In genomic region chr3:126971891-126972351, GRCh38 we compare ENCODE assay signal across 13 cellular contexts. TPM values are rescaled to one million over a fixed set of nuclear protein-coding genes. Genes with fewer than 3 reads are reported as not detected.
DNase-seq lines count a peak whose midpoint lies in the region; ATAC-seq and TF ChIP-seq lines count a peak whose summit lies in the region.
"Had no signal": no experiment of that assay in that cellular context is flagged by ENCODE, and none has a peak within 500 bp of the region (broad histone marks: within the 10 kb centered on the region; RNA-seq: fewer than 3 reads in every experiment).

No MANE protein-coding gene starts in this region.

- no peak for TF ChIP-seq POLR2A in uterus (IDR thresholded peaks at IDR 0.05)

- H3K27ac Mint-ChIP-seq in activated naive CD8-positive, alpha-beta T cell treated with anti-CD3 and anti-CD28 coated beads, Interleukin-2, amount 50 U/mL, for 24 hours = no peak overlapping the region
- H3K27ac Mint-ChIP-seq in activated naive CD8-positive, alpha-beta T cell treated with anti-CD3 and anti-CD28 coated beads for 36 hours = no peak overlapping the region
- H3K27ac Mint-ChIP-seq in immature natural killer cell = no peak overlapping the region
- H3K27ac Mint-ChIP-seq in naive thymus-derived CD4-positive, alpha-beta T cell = no peak overlapping the region

- peaks cover 5% of the 10 kb centered on the region for H3K27me3 Mint-ChIP-seq in activated naive CD8-positive, alpha-beta T cell treated with anti-CD3 and anti-CD28 coated beads, Interleukin-2, amount 50 U/mL, for 24 hours
- H3K27me3 Mint-ChIP-seq in activated naive CD8-positive, alpha-beta T cell treated with anti-CD3 and anti-CD28 coated beads for 36 hours = peaks cover 11% of the 10 kb centered on the region
- peaks cover 6 to 18% (median 7%) of the 10 kb centered on the region in 3 donors for H3K27me3 Mint-ChIP-seq in immature natural killer cell (ENCODE audit: low read depth in 3 of 3)
- H3K27me3 Mint-ChIP-seq in naive thymus-derived CD4-positive, alpha-beta T cell = peaks cover 7 to 20% (median 15%) of the 10 kb centered on the region in 5 donors

- H3K9me3 ChIP-seq in mucosa of descending colon = peaks cover 7% of the 10 kb centered on the region
- H3K9me3 ChIP-seq in uterus = peaks cover 0 to 4% of the 10 kb centered on the region in 2 donors
- no peaks in the 10 kb centered on the region for H3K9me3 ChIP-seq in naive thymus-derived CD4-positive, alpha-beta T cell (ENCODE audit: control insufficient read depth in 2 of 3, low read length in 3 of 3)
- H3K9me3 ChIP-seq: neutrophil had no signal

- no peak overlapping the region for H3K27ac ChIP-seq in uterus
- no peak overlapping the region for H3K27ac ChIP-seq in naive thymus-derived CD4-positive, alpha-beta T cell (ENCODE audit: low read depth, low read length)
- H3K27ac ChIP-seq: A549, neutrophil, PC-9 had no signal

- intact Hi-C loops in mucosa of descending colon (cut with DNase I, micrococcal nuclease) (no loop called here), uterus (cut with DNase I; ENCODE audit: low total_unique reads) (no loop called here)
- intact Hi-C loops in naive thymus-derived CD4-positive, alpha-beta T cell (cut with micrococcal nuclease) = no loop called here

- CTCF ChIA-PET in naive thymus-derived CD4-positive, alpha-beta T cell (lab: Charles Lee) = no interaction called here

- H3K4me3 ChIP-seq in mucosa of descending colon (no peak overlapping the region), uterus (no peak overlapping the region)
- no peak overlapping the region for H3K4me3 ChIP-seq in naive thymus-derived CD4-positive, alpha-beta T cell (ENCODE audit: low read length)
- H3K4me3 ChIP-seq: A549, PC-9 had no signal

- H3K36me3 ChIP-seq in mucosa of descending colon (ENCODE audit: low read depth) (no peaks in the 10 kb centered on the region), uterus (no peaks in the 10 kb centered on the region)
- no peaks in the 10 kb centered on the region for H3K36me3 ChIP-seq in naive thymus-derived CD4-positive, alpha-beta T cell (ENCODE audit: control insufficient read depth in 2 of 3, insufficient read depth in 3 of 3, low read length in 3 of 3)
- H3K36me3 ChIP-seq: neutrophil had no signal

- H3K4me1 ChIP-seq in mucosa of descending colon (ENCODE audit: low read depth) (no peaks in the 10 kb centered on the region), uterus (no peaks in the 10 kb centered on the region)
- H3K4me1 ChIP-seq in naive thymus-derived CD4-positive, alpha-beta T cell (ENCODE audit: control insufficient read depth in 2 of 2, insufficient read depth in 2 of 2, low read length in 2 of 2) = no peaks in the 10 kb centered on the region
- H3K4me1 ChIP-seq: A549 had no signal

- no peaks in the 10 kb centered on the region for H3K27me3 ChIP-seq in uterus
- H3K27me3 ChIP-seq in naive thymus-derived CD4-positive, alpha-beta T cell (ENCODE audit: control insufficient read depth in 2 of 2, insufficient read depth in 2 of 2, low read length in 2 of 2) = no peaks in the 10 kb centered on the region

- peaks cover 3% of the 10 kb centered on the region for H3K4me1 Mint-ChIP-seq in activated naive CD8-positive, alpha-beta T cell treated with anti-CD3 and anti-CD28 coated beads, Interleukin-2, amount 50 U/mL, for 24 hours
- H3K4me1 Mint-ChIP-seq in activated naive CD8-positive, alpha-beta T cell treated with anti-CD3 and anti-CD28 coated beads for 36 hours = no peaks in the 10 kb centered on the region
- H3K4me1 Mint-ChIP-seq in immature natural killer cell = no peaks in the 10 kb centered on the region
- H3K4me1 Mint-ChIP-seq in naive thymus-derived CD4-positive, alpha-beta T cell = peaks cover 0 to 2% (median 0%) of the 10 kb centered on the region in 7 donors

- POLR2A ChIA-PET in naive thymus-derived CD4-positive, alpha-beta T cell (lab: Charles Lee) = no interaction called here

- no peak for DNase-seq in activated naive CD8-positive, alpha-beta T cell treated with anti-CD3 and anti-CD28 coated beads, Interleukin-2, amount 50 U/mL, for 24 hours
- DNase-seq in activated naive CD8-positive, alpha-beta T cell treated with anti-CD3 and anti-CD28 coated beads for 36 hours = no peak
- DNase-seq in fibroblast of the conjunctiva (ENCODE audit: low read depth) (peak; percentile 49), mucosa of descending colon (peak; percentile 54 to 71 (median 55)), uterus (peak; percentile 39 to 50), immature natural killer cell (no peak)
- no peak for DNase-seq in naive thymus-derived CD4-positive, alpha-beta T cell
- DNase-seq: PC-9; stimulated activated CD8-positive, alpha-beta memory T cell treated with anti-CD3 and anti-CD28 coated beads, Interleukin-4, amount 100 ng/mL, for 48 hours had no signal

- ATAC-seq in activated naive CD8-positive, alpha-beta T cell treated with anti-CD3 and anti-CD28 coated beads, Interleukin-2, amount 50 U/mL, for 24 hours = peak; percentile 37
- peak; percentile 45 for ATAC-seq in mucosa of descending colon
- no peak for ATAC-seq in GM21528 (IDR thresholded peaks at IDR 0.05; ENCODE audit: low FRiP score, unreplicated experiment)
- no peak for ATAC-seq in naive thymus-derived CD4-positive, alpha-beta T cell
- ATAC-seq: A549, HCT116 had no signal

- TF ChIP-seq CTCF in mucosa of descending colon (IDR thresholded peaks at IDR 0.05) (no peak), uterus (IDR thresholded peaks at IDR 0.05) (no peak)

- no peak overlapping the region for H3K4me3 Mint-ChIP-seq in activated naive CD8-positive, alpha-beta T cell treated with anti-CD3 and anti-CD28 coated beads, Interleukin-2, amount 50 U/mL, for 24 hours
- no peak overlapping the region for H3K4me3 Mint-ChIP-seq in activated naive CD8-positive, alpha-beta T cell treated with anti-CD3 and anti-CD28 coated beads for 36 hours
- no peak overlapping the region for H3K4me3 Mint-ChIP-seq in immature natural killer cell
- no peak overlapping the region for H3K4me3 Mint-ChIP-seq in naive thymus-derived CD4-positive, alpha-beta T cell

- H3K9me3 Mint-ChIP-seq in activated naive CD8-positive, alpha-beta T cell treated with anti-CD3 and anti-CD28 coated beads, Interleukin-2, amount 50 U/mL, for 24 hours = peaks cover 15% of the 10 kb centered on the region
- peaks cover 11% of the 10 kb centered on the region for H3K9me3 Mint-ChIP-seq in activated naive CD8-positive, alpha-beta T cell treated with anti-CD3 and anti-CD28 coated beads for 36 hours
- peaks cover 8 to 16% (median 9%) of the 10 kb centered on the region in 6 donors for H3K9me3 Mint-ChIP-seq in immature natural killer cell
- H3K9me3 Mint-ChIP-seq in naive thymus-derived CD4-positive, alpha-beta T cell = peaks cover 5 to 25% (median 15%) of the 10 kb centered on the region in 11 donors

- peaks cover 6% of the 10 kb centered on the region for H3K36me3 Mint-ChIP-seq in activated naive CD8-positive, alpha-beta T cell treated with anti-CD3 and anti-CD28 coated beads, Interleukin-2, amount 50 U/mL, for 24 hours (ENCODE audit: low read depth)
- H3K36me3 Mint-ChIP-seq in activated naive CD8-positive, alpha-beta T cell treated with anti-CD3 and anti-CD28 coated beads for 36 hours = peaks cover 7% of the 10 kb centered on the region
- peaks cover 0 to 9% (median 8%) of the 10 kb centered on the region in 3 donors for H3K36me3 Mint-ChIP-seq in immature natural killer cell
- H3K36me3 Mint-ChIP-seq in naive thymus-derived CD4-positive, alpha-beta T cell = peaks cover 5 to 14% (median 9%) of the 10 kb centered on the region in 5 donors

RNA-seq across cellular contexts. Expression of gene PLXNA1, which starts 11.0 kb away (rescaled TPM):
- total RNA-seq in activated naive CD8-positive, alpha-beta T cell treated with anti-CD3 and anti-CD28 coated beads for 36 hours = 1 to 10 TPM; 6.6 to 7.5 TPM
- total RNA-seq in mucosa of descending colon (10 to 100 TPM; 11.8 to 19.3 (median 12.7) TPM), uterus (10 to 100 TPM in 3 of 4 donors, 1 to 10 TPM in 1; 6.7 to 38.2 (median 16.9) TPM)
- polyA plus RNA-seq in immature natural killer cell = under 1 TPM; 0.05 to 0.17 (median 0.06) TPM
- total RNA-seq in naive thymus-derived CD4-positive, alpha-beta T cell = 10 to 100 TPM in 3 of 5 experiments, 1 to 10 TPM in 2; 7.8 to 16.8 (median 10.7) TPM
- 1 to 10 TPM in 1 of 2 donors, under 1 TPM in 1; 0.27 to 1.6 TPM for polyA plus RNA-seq in naive thymus-derived CD4-positive, alpha-beta T cell

Comparison
In these comparisons a context has a peak if more than half of its experiments do, and no peak if none do; other contexts are left out.
1. ATAC-seq: peak in activated naive CD8-positive, alpha-beta T cell treated with anti-CD3 and anti-CD28 coated beads, Interleukin-2, amount 50 U/mL, for 24 hours (single experiment) and mucosa of descending colon (single experiment); none in GM21528 (single experiment) and naive thymus-derived CD4-positive, alpha-beta T cell (single experiment).
2. DNase-seq: peak in fibroblast of the conjunctiva (single experiment), mucosa of descending colon (3 of 3) and uterus (2 of 2); none in activated naive CD8-positive, alpha-beta T cell treated with anti-CD3 and anti-CD28 coated beads, Interleukin-2, amount 50 U/mL, for 24 hours (single experiment), activated naive CD8-positive, alpha-beta T cell treated with anti-CD3 and anti-CD28 coated beads for 36 hours (single experiment), immature natural killer cell (0 of 3) and naive thymus-derived CD4-positive, alpha-beta T cell (0 of 9).